ENCODE assay signal across 17 cellular contexts in genomic region chr2:29159125-29159524, GRCh38.
"Had no signal": no experiment of that assay in that cellular context is flagged by ENCODE, and none has a peak within 500 bp of the region (broad histone marks: within the 10 kb centered on the region; RNA-seq: fewer than 3 reads in every experiment).

No MANE protein-coding gene starts in this region.

- H3K4me1 Mint-ChIP-seq: activated CD4-positive, alpha-beta T cell treated with anti-CD3 and anti-CD28 coated beads, Interleukin-2, amount 10 ng/mL, durations not matched to agents 24 days and 14 days; activated naive CD4-positive, alpha-beta T cell treated with anti-CD3 and anti-CD28 coated beads, Interleukin-2, amount 50 U/mL, for 24 hours; naive B cell; neural crest cell had no signal

- H3K36me3 Mint-ChIP-seq: naive B cell had no signal

- ATAC-seq: mucosa of descending colon; stimulated activated naive B cell treated with anti-CD40 and anti-IgM and Interleukin-4, amounts not matched to agents 10 μg/mL and 1 μg/mL and 100 μg/mL, for 72 hours had no signal

- H3K27me3 ChIP-seq: spleen had no signal

- H3K27me3 Mint-ChIP-seq: activated B cell treated with CpG ODN at 0.5 μM for 24 hours; activated CD4-positive, alpha-beta T cell treated with anti-CD3 and anti-CD28 coated beads, Interleukin-2, amount 10 ng/mL, durations not matched to agents 24 days and 14 days; activated naive CD4-positive, alpha-beta T cell treated with anti-CD3 and anti-CD28 coated beads, Interleukin-2, amount 50 U/mL, for 24 hours; dendritic cell treated with granulocyte-macrophage colony-stimulating factor and Interleukin-4, amounts not matched to agents 40 ng/mL and 50 ng/mL, for 4 days; naive B cell; stimulated activated naive B cell treated with anti-CD40 and anti-IgM and Interleukin-4, amounts not matched to agents 10 μg/mL and 1 μg/mL and 100 μg/mL, for 72 hours had no signal

- H3K4me3 ChIP-seq: mucosa of descending colon, spleen, thoracic aorta had no signal

- H3K4me1 ChIP-seq: spleen had no signal

- DNase-seq: activated B cell treated with CpG ODN at 0.5 μM for 24 hours; activated CD4-positive, alpha-beta T cell treated with anti-CD3 and anti-CD28 coated beads, Interleukin-2, amount 10 ng/mL, durations not matched to agents 24 days and 14 days; activated CD8-positive, alpha-beta memory T cell treated with anti-CD3 and anti-CD28 coated beads for 24 hours; activated CD8-positive, alpha-beta memory T cell treated with anti-CD3 and anti-CD28 coated beads, Interleukin-2, amount 50 U/mL, for 48 hours; activated effector memory CD4-positive, alpha-beta T cell treated with Interleukin-2 at 50 U/mL for 16 hours; activated T-cell treated with anti-CD3 and anti-CD28 coated beads, Interleukin-2, amount 50 U/mL, for 48 hours; mesenchymal stem cell; mucosa of descending colon; naive B cell; retina; spleen; stimulated activated CD4-positive, alpha-beta T cell treated with anti-CD3 and anti-CD28 coated beads, Interleukin-4, amount 100 ng/mL, for 4 hours; stimulated activated naive B cell treated with anti-CD40 and anti-IgM and Interleukin-4, amounts not matched to agents 10 μg/mL and 1 μg/mL and 100 μg/mL, for 72 hours had no signal

- H3K9me3 Mint-ChIP-seq: activated B cell treated with CpG ODN at 0.5 μM for 24 hours; activated CD4-positive, alpha-beta T cell treated with anti-CD3 and anti-CD28 coated beads, Interleukin-2, amount 10 ng/mL, durations not matched to agents 24 days and 14 days; activated naive CD4-positive, alpha-beta T cell treated with anti-CD3 and anti-CD28 coated beads, Interleukin-2, amount 50 U/mL, for 24 hours; dendritic cell treated with granulocyte-macrophage colony-stimulating factor and Interleukin-4, amounts not matched to agents 40 ng/mL and 50 ng/mL, for 4 days; neural crest cell; stimulated activated naive B cell treated with anti-CD40 and anti-IgM and Interleukin-4, amounts not matched to agents 10 μg/mL and 1 μg/mL and 100 μg/mL, for 72 hours had no signal

- H3K9me3 ChIP-seq: mucosa of descending colon, spleen, thoracic aorta had no signal

- H3K27ac ChIP-seq: spleen, thoracic aorta had no signal

- H3K27ac Mint-ChIP-seq: activated B cell treated with CpG ODN at 0.5 μM for 24 hours; activated CD4-positive, alpha-beta T cell treated with anti-CD3 and anti-CD28 coated beads, Interleukin-2, amount 10 ng/mL, durations not matched to agents 24 days and 14 days; activated naive CD4-positive, alpha-beta T cell treated with anti-CD3 and anti-CD28 coated beads, Interleukin-2, amount 50 U/mL, for 24 hours; dendritic cell treated with granulocyte-macrophage colony-stimulating factor and Interleukin-4, amounts not matched to agents 40 ng/mL and 50 ng/mL, for 4 days; stimulated activated naive B cell treated with anti-CD40 and anti-IgM and Interleukin-4, amounts not matched to agents 10 μg/mL and 1 μg/mL and 100 μg/mL, for 72 hours had no signal

- H3K4me3 Mint-ChIP-seq: activated B cell treated with CpG ODN at 0.5 μM for 24 hours; activated CD4-positive, alpha-beta T cell treated with anti-CD3 and anti-CD28 coated beads, Interleukin-2, amount 10 ng/mL, durations not matched to agents 24 days and 14 days; activated naive CD4-positive, alpha-beta T cell treated with anti-CD3 and anti-CD28 coated beads, Interleukin-2, amount 50 U/mL, for 24 hours; dendritic cell treated with granulocyte-macrophage colony-stimulating factor and Interleukin-4, amounts not matched to agents 40 ng/mL and 50 ng/mL, for 4 days; naive B cell; neural crest cell; stimulated activated naive B cell treated with anti-CD40 and anti-IgM and Interleukin-4, amounts not matched to agents 10 μg/mL and 1 μg/mL and 100 μg/mL, for 72 hours had no signal
